In genomic region chr14:92564361-92565039, GRCh38 we compare ENCODE assay signal across 1 cellular context.
TF ChIP-seq lines count a peak whose summit lies in the region.

No MANE protein-coding gene starts in this region.

TF ChIP-seq in SK-N-SH, 30 proteins besides CTCF, POLR2A, EP300 and RAD21 (continued from another document):
- TF ChIP-seq PBX3 (IDR thresholded peaks at IDR 0.05) (no peak), TEAD4 (IDR thresholded peaks at IDR 0.05; ENCODE audit: borderline replicate concordance, insufficient read depth) (no peak)
TF ChIP-seq in SK-N-SH: peak in this region for 0.
